In genomic region chr5:73365990-73366667, GRCh38 we compare ENCODE assay signal across 2 cellular contexts.
TF ChIP-seq lines count a peak whose summit lies in the region.

No MANE protein-coding gene starts in this region.

TF ChIP-seq in SK-N-SH, 30 proteins besides CTCF, POLR2A, EP300 and RAD21 (continued from another document):
- TF ChIP-seq PBX3 (IDR thresholded peaks at IDR 0.05) (no peak), USF2 (IDR thresholded peaks at IDR 0.05; ENCODE audit: borderline replicate concordance, low read depth, low read length) (no peak), TAF1 (IDR thresholded peaks at IDR 0.05; ENCODE audit: borderline replicate concordance, low read depth, low read length) (no peak), SIN3A (IDR thresholded peaks at IDR 0.05; ENCODE audit: borderline replicate concordance, low read depth, low read length) (no peak)

TF ChIP-seq in SK-N-SH treated with all-trans-retinoic acid at 6 μM for 48 hours, 23 proteins besides CTCF, POLR2A, EP300 and RAD21 (continued from another document):
- TF ChIP-seq CREB5 (CRISPR knock-in tag; IDR thresholded peaks at IDR 0.05; ENCODE audit: low read depth) (no peak), POU6F1 (CRISPR knock-in tag; IDR thresholded peaks at IDR 0.05; ENCODE audit: borderline replicate concordance, low read depth) (no peak), PPARA (CRISPR knock-in tag; IDR thresholded peaks at IDR 0.05; ENCODE audit: borderline replicate concordance) (no peak), CSDC2 (CRISPR knock-in tag; IDR thresholded peaks at IDR 0.05) (no peak), SNAI2 (CRISPR knock-in tag; IDR thresholded peaks at IDR 0.05) (no peak), GLIS3 (CRISPR knock-in tag; IDR thresholded peaks at IDR 0.05) (no peak), BACH2 (CRISPR knock-in tag; IDR thresholded peaks at IDR 0.05; ENCODE audit: borderline replicate concordance) (no peak), ZNF70 (CRISPR knock-in tag; IDR thresholded peaks at IDR 0.05) (no peak), OSR1 (CRISPR knock-in tag; IDR thresholded peaks at IDR 0.05) (no peak), RARB (CRISPR knock-in tag; IDR thresholded peaks at IDR 0.05) (no peak), CSRNP3 (CRISPR knock-in tag; IDR thresholded peaks at IDR 0.05) (no peak), ZC3H10 (CRISPR knock-in tag; IDR thresholded peaks at IDR 0.05) (no peak), ZFP30 (CRISPR knock-in tag; IDR thresholded peaks at IDR 0.05) (no peak)
TF ChIP-seq in SK-N-SH treated with all-trans-retinoic acid at 6 μM for 48 hours: peak in this region for 0.
